In the genomic region with DNA sequence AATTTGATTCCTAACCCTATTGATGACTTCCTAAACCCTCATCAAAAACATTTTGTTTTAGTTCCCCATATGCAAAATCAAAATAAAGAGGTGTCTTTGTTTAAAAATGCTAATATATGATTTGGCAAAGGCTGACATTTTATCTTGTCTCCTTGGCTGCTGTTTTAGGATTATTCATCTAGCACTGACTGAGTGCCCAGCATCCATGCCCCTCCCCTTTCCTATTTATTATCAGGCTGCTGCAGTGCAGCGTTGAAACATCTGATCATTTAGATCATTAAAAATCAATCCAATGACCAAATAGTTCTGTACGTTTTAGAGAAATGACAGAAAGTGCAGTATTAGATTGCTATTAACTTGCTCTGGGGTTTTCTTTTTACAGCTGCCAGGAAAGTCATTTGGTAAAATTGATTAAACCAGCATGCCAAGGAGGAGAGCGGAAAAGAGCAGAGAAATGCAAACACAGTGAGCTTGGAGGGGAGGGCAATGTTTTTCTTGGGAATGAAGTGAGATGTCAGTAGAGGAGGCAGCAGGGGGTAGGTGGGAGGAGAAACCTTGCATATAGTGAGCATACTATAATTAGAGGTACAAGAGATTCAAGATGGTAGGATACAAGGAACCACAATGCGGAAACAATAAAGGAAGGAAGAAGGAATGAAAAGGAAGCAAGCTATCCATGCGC, we compare ENCODE assay signal across 22 cellular contexts.
DNase-seq lines count a peak whose midpoint lies in the region; ATAC-seq lines count a peak whose summit lies in the region.
"Had no signal": no experiment of that assay in that cellular context is flagged by ENCODE, and none has a peak within 500 bp of the region (broad histone marks: within the 10 kb centered on the region; RNA-seq: fewer than 3 reads in every experiment).

No MANE protein-coding gene starts in this region.

- peaks cover 5% of the 10 kb centered on the region for H3K36me3 Mint-ChIP-seq in T-helper 1 cell treated with Interleukin-12 subunit alpha and Interleukin-12 subunit beta and Interleukin-4 antibody, amounts not matched to agents 30 μg/mL and 1 μg/mL, for 36 hours (ENCODE audit: low read depth)

- H3K9me3 ChIP-seq in adipocyte (ENCODE audit: control insufficient read depth, low read length): no peaks in the 10 kb centered on the region
- H3K9me3 ChIP-seq: BLaER1 treated with 17β-estradiol and CSF1 and Interleukin-3, amounts not matched to agents 10 nM and 100 nM; pancreas; right lobe of liver; upper lobe of right lung had no signal

- no peak overlapping the region for H3K9ac ChIP-seq in adipocyte (ENCODE audit: low read length)
- H3K9ac ChIP-seq: BLaER1 treated with 17β-estradiol and CSF1 and Interleukin-3, amounts not matched to agents 10 nM and 100 nM had no signal

- peak overlapping the region; percentile 1 for H3K4me3 ChIP-seq in adipocyte (ENCODE audit: low read length)
- H3K4me3 ChIP-seq: BLaER1 treated with 17β-estradiol and CSF1 and Interleukin-3, amounts not matched to agents 10 nM and 100 nM; pancreas; PC-9; right lobe of liver; upper lobe of right lung had no signal

- no peaks in the 10 kb centered on the region for H3K27me3 ChIP-seq in adipocyte (replicated peaks; ENCODE audit: control insufficient read depth, insufficient read depth, low read length)
- H3K27me3 ChIP-seq: BLaER1 treated with 17β-estradiol and CSF1 and Interleukin-3, amounts not matched to agents 10 nM and 100 nM; pancreas; right lobe of liver; upper lobe of right lung had no signal

- H3K9me3 Mint-ChIP-seq in T-helper 1 cell treated with Interleukin-12 subunit alpha and Interleukin-12 subunit beta and Interleukin-4 antibody, amounts not matched to agents 30 μg/mL and 1 μg/mL, for 36 hours: peaks cover 15% of the 10 kb centered on the region

- no peaks in the 10 kb centered on the region for H3K4me1 ChIP-seq in adipocyte (ENCODE audit: control insufficient read depth, insufficient read depth, low read length)
- H3K4me1 ChIP-seq: BLaER1 treated with 17β-estradiol and CSF1 and Interleukin-3, amounts not matched to agents 10 nM and 100 nM; right lobe of liver; upper lobe of right lung had no signal

- DNase-seq in T-helper 1 cell (no peak), adipocyte (ENCODE audit: low read depth) (no peak), medulla oblongata (ENCODE audit: extremely low spot score) (peak; percentile 16), HuH-7 (ENCODE audit: low spot score) (no peak), Right ventricle myocardium superior (no peak)
- no peak for DNase-seq in stimulated activated naive CD8-positive, alpha-beta T cell treated with anti-CD3 and anti-CD28 coated beads, Interleukin-15, Interleukin-2, amounts not matched to agents 100 U/mL and 50 U/mL, for 24 hours
- DNase-seq: activated CD4-positive, alpha-beta T cell treated with anti-CD3 and anti-CD28 coated beads for 48 hours; Calu3; effector memory CD8-positive, alpha-beta T cell; kidney glomerular epithelial cell; pancreas; PC-9; right lobe of liver; SHP77 treated with DMSO at 0.1 percent for 48 hours; stimulated activated CD4-positive, alpha-beta T cell treated with anti-CD3 and anti-CD28 coated beads, Interleukin-15, amount 100 ng/mL, for 24 hours; stimulated activated CD8-positive, alpha-beta memory T cell treated with anti-CD3 and anti-CD28 coated beads, Interleukin-4, amount 100 ng/mL, for 48 hours; upper lobe of right lung had no signal

- H3K36me3 ChIP-seq in adipocyte (ENCODE audit: control insufficient read depth, insufficient read depth, low read length, severe bottlenecking): no peaks in the 10 kb centered on the region
- H3K36me3 ChIP-seq: BLaER1 treated with 17β-estradiol and CSF1 and Interleukin-3, amounts not matched to agents 10 nM and 100 nM; pancreas; right lobe of liver; upper lobe of right lung had no signal

- no peak for ATAC-seq in stimulated activated naive CD8-positive, alpha-beta T cell treated with anti-CD3 and anti-CD28 coated beads, Interleukin-15, Interleukin-2, amounts not matched to agents 100 U/mL and 50 U/mL, for 24 hours
- no peak for ATAC-seq in Right ventricle myocardium superior (ENCODE audit: poor library complexity)
- ATAC-seq in HG02610 (IDR thresholded peaks at IDR 0.05; ENCODE audit: unreplicated experiment): no peak
- ATAC-seq: activated naive CD4-positive, alpha-beta T cell treated with anti-CD3 and anti-CD28 coated beads, Interleukin-2, amount 50 U/mL, for 72 hours; effector memory CD8-positive, alpha-beta T cell; HepG2; right lobe of liver; upper lobe of right lung had no signal

- H3K27me3 Mint-ChIP-seq in T-helper 1 cell treated with Interleukin-12 subunit alpha and Interleukin-12 subunit beta and Interleukin-4 antibody, amounts not matched to agents 30 μg/mL and 1 μg/mL, for 36 hours (ENCODE audit: low read depth): peaks cover 10% of the 10 kb centered on the region
- H3K27me3 Mint-ChIP-seq: effector memory CD8-positive, alpha-beta T cell had no signal

- intact Hi-C loops in Right ventricle myocardium superior (cut with DNase I): no loop called here

- peaks cover 32% of the 10 kb centered on the region for H3K4me1 Mint-ChIP-seq in T-helper 1 cell treated with Interleukin-12 subunit alpha and Interleukin-12 subunit beta and Interleukin-4 antibody, amounts not matched to agents 30 μg/mL and 1 μg/mL, for 36 hours (ENCODE audit: low read depth)

- H3K4me3 Mint-ChIP-seq in T-helper 1 cell treated with Interleukin-12 subunit alpha and Interleukin-12 subunit beta and Interleukin-4 antibody, amounts not matched to agents 30 μg/mL and 1 μg/mL, for 36 hours: no peak overlapping the region
- H3K4me3 Mint-ChIP-seq: effector memory CD8-positive, alpha-beta T cell had no signal

- peak overlapping the region; percentile 12 for H3K27ac Mint-ChIP-seq in T-helper 1 cell treated with Interleukin-12 subunit alpha and Interleukin-12 subunit beta and Interleukin-4 antibody, amounts not matched to agents 30 μg/mL and 1 μg/mL, for 36 hours
- H3K27ac Mint-ChIP-seq: activated naive CD4-positive, alpha-beta T cell treated with anti-CD3 and anti-CD28 coated beads, Interleukin-2, amount 50 U/mL, for 72 hours; effector memory CD8-positive, alpha-beta T cell had no signal
